ENCODE assay signal across 8 cellular contexts in the genomic region with DNA sequence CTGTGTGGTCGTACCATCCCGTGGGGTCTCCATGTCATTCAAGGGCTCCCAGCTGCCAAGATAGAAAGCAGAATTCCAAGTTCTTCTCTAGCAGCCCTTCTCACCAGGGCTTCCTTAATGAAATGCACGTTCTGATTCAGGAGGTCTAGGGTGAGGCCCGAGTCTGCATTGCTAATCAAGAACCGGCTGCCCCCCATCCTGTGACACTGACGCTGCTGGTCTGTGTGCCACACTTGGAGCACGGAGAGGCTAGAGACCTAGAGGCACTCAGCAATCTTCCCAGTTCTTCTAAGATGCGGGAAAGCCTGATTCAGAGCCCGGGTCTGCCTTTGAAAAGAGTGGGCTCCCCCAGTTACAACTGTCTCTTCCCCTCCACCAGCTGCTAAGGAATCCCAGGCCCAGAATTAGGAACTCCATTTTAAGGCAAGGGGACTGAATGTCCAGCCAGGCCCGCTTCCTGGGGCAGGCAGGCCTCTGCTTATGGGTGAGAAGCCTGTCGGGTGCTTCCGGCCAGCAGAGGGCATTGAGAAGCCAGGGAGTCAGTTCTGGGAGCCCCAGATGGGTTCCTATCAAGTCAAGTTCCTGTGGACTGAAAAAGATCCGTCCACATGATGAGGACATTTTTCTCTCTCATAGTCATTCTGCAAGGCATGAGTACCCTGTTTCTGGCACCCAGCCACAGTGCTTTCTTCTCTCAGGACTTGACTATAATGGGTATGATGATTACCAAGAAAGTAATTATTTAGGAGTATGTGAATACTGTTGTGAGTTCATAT.
DNase-seq lines count a peak whose midpoint lies in the region; ATAC-seq and TF ChIP-seq lines count a peak whose summit lies in the region.

No MANE protein-coding gene starts in this region.

- H3F3A ChIP-seq in GM23338 (replicated peaks; ENCODE audit: low read depth), result no peaks in the 10 kb centered on the region

- H3K9me3 ChIP-seq in A673 (ENCODE audit: low read depth, low read length, poor library complexity, severe bottlenecking) (no peaks in the 10 kb centered on the region), neuronal stem cell (replicated peaks in 1 of 2; ENCODE audit: control insufficient read depth in 2 of 2, insufficient read depth in 1 of 2, low read depth in 1 of 2, low read length in 2 of 2) (no peaks in the 10 kb centered on the region)

- H3K4me2 ChIP-seq in GM23338 (no peak overlapping the region), neuronal stem cell (ENCODE audit: insufficient read depth, low read length, poor library complexity, severe bottlenecking) (no peak overlapping the region)

- H2AK5ac ChIP-seq in neuronal stem cell (ENCODE audit: low read depth, low read length), result no peak overlapping the region

- H3K4me1 Mint-ChIP-seq in GM23338, result peaks cover 12% of the 10 kb centered on the region; the same call in 2 of the 3 replicates
- H3K4me1 Mint-ChIP-seq in stimulated activated naive CD8-positive, alpha-beta T cell treated with anti-CD3 and anti-CD28 coated beads, Interleukin-15, amount 100 ng/mL, for 72 hours, result peaks cover 11% of the 10 kb centered on the region

- DNase-seq in A673 (ENCODE audit: low spot score), result peak; percentile 47
- DNase-seq in GM23338 (ENCODE audit: low spot score), result peak; percentile 77
- DNase-seq in SHP77 (lab: John Stamatoyannopoulos, UW), result peak; percentile 29 to 54
- peak; percentile 92 for DNase-seq in fibroblast of pulmonary artery (ENCODE audit: low read depth)
- DNase-seq in neuronal stem cell (ENCODE audit: low spot score), result no peak
- DNase-seq in NCI-H1436 (lab: John Stamatoyannopoulos, UW), result no peak
- no peak for DNase-seq in stimulated activated naive CD8-positive, alpha-beta T cell treated with anti-CD3 and anti-CD28 coated beads, Interleukin-15, amount 100 ng/mL, for 72 hours

- POLR2A ChIA-PET in A673 (lab: Charles Lee; ENCODE audit: low non-redundant PET), result no interaction called here

- peaks cover 7% of the 10 kb centered on the region for H3K27me3 Mint-ChIP-seq in GM23338 (ENCODE audit: insufficient read depth, low read depth, poor library complexity)
- peaks cover 18% of the 10 kb centered on the region for H3K27me3 Mint-ChIP-seq in stimulated activated naive CD8-positive, alpha-beta T cell treated with anti-CD3 and anti-CD28 coated beads, Interleukin-15, amount 100 ng/mL, for 72 hours

- H4K20me1 ChIP-seq in GM23338 (replicated peaks; ENCODE audit: insufficient read depth), result no peaks in the 10 kb centered on the region; the same call in 1 of the 2 replicates

- H3K27ac ChIP-seq in A673 (ENCODE audit: low read depth, low read length, poor library complexity, severe bottlenecking), result no peak overlapping the region
- no peak overlapping the region for H3K27ac ChIP-seq in GM23338 (ENCODE audit: low read depth)
- no peak overlapping the region for H3K27ac ChIP-seq in neuronal stem cell (replicated peaks; ENCODE audit: low read length)

- H3K27ac Mint-ChIP-seq in GM23338, result no peak overlapping the region
- no peak overlapping the region for H3K27ac Mint-ChIP-seq in stimulated activated naive CD8-positive, alpha-beta T cell treated with anti-CD3 and anti-CD28 coated beads, Interleukin-15, amount 100 ng/mL, for 72 hours

- ATAC-seq in GM23338, result peak; percentile 96
- no peak for ATAC-seq in GM21367 (IDR thresholded peaks at IDR 0.05; ENCODE audit: unreplicated experiment)
- ATAC-seq in stimulated activated naive CD8-positive, alpha-beta T cell treated with anti-CD3 and anti-CD28 coated beads, Interleukin-15, amount 100 ng/mL, for 72 hours, result no peak

- H3K9ac ChIP-seq in neuronal stem cell (ENCODE audit: low read depth, low read length, poor library complexity), result no peak overlapping the region

- H2BK12ac ChIP-seq in neuronal stem cell (ENCODE audit: low read length), result no peak overlapping the region

- H2BK5ac ChIP-seq in neuronal stem cell (ENCODE audit: low read length), result no peak overlapping the region

- H2AFZ ChIP-seq in GM23338 (peak overlapping the region; percentile 74; the same call in 1 of the 2 replicates), neuronal stem cell (ENCODE audit: low read length) (peak overlapping the region; percentile 79)

- H4K8ac ChIP-seq in neuronal stem cell (ENCODE audit: low read depth, low read length), result no peak overlapping the region

- peaks cover 30% of the 10 kb centered on the region for H3K36me3 Mint-ChIP-seq in GM23338 (ENCODE audit: low read depth)

- H3K9me2 ChIP-seq in GM23338 (ENCODE audit: insufficient read depth), result 0 out of 2 replicates have a peak, but pooled peaks cover 6% of the 10 kb centered on the region

- CTCF ChIA-PET in A673 (lab: Charles Lee), result no interaction called here

- no peak overlapping the region for H3K18ac ChIP-seq in neuronal stem cell (ENCODE audit: low read length)

- H3K36me3 ChIP-seq in A673 (ENCODE audit: insufficient read depth, low read length, poor library complexity, severe bottlenecking) (peaks cover 27% of the 10 kb centered on the region), GM23338 (ENCODE audit: insufficient read depth) (no peaks in the 10 kb centered on the region; the same call in 1 of the 2 replicates), neuronal stem cell (replicated peaks in 1 of 2; ENCODE audit: control insufficient read depth in 2 of 2, insufficient read depth in 2 of 2, low read length in 2 of 2) (no peaks in the 10 kb centered on the region)

- H2BK120ac ChIP-seq in neuronal stem cell (ENCODE audit: low read depth, low read length), result no peak overlapping the region

- peaks cover 18% of the 10 kb centered on the region for H3K9me3 Mint-ChIP-seq in GM23338
- H3K9me3 Mint-ChIP-seq in stimulated activated naive CD8-positive, alpha-beta T cell treated with anti-CD3 and anti-CD28 coated beads, Interleukin-15, amount 100 ng/mL, for 72 hours, result no peaks in the 10 kb centered on the region

- intact Hi-C loops in A673 (cut with micrococcal nuclease; ENCODE audit: unreplicated experiment), result no loop called here

- H3K4me3 Mint-ChIP-seq in GM23338, result no peak overlapping the region
- H3K4me3 Mint-ChIP-seq in stimulated activated naive CD8-positive, alpha-beta T cell treated with anti-CD3 and anti-CD28 coated beads, Interleukin-15, amount 100 ng/mL, for 72 hours, result no peak overlapping the region

- no TSS peak for BruUV-seq in A673 (replicated peaks; lab: Mats Ljungman, UMichigan)

- H3K14ac ChIP-seq in neuronal stem cell (ENCODE audit: low read length), result no peak overlapping the region

- no peak overlapping the region for H3K4ac ChIP-seq in neuronal stem cell (ENCODE audit: low read length)

- H4K91ac ChIP-seq in neuronal stem cell (ENCODE audit: low read depth, low read length, poor library complexity), result no peak overlapping the region

- no peaks in the 10 kb centered on the region for H3K79me1 ChIP-seq in neuronal stem cell (ENCODE audit: low read depth, low read length)

- H3K27me3 ChIP-seq in A673 (replicated peaks; ENCODE audit: insufficient read depth, low read depth, low read length, poor library complexity) (no peaks in the 10 kb centered on the region), GM23338 (ENCODE audit: insufficient read depth) (no peaks in the 10 kb centered on the region), neuronal stem cell (ENCODE audit: control insufficient read depth in 3 of 3, insufficient read depth in 3 of 3, low read depth in 1 of 3, low read length in 3 of 3) (no peaks in the 10 kb centered on the region)

- TF ChIP-seq CTCF in A673 (conservative IDR thresholded peaks at IDR 0.05; ENCODE audit: low read depth, low read length) (peak; percentile 48), GM23338 (conservative IDR thresholded peaks at IDR 0.05; ENCODE audit: low read depth in 2 of 2) (peak; percentile 60 to 66), fibroblast of pulmonary artery (IDR thresholded peaks at IDR 0.05; ENCODE audit: low read length, missing control alignments) (peak; percentile 76)

- no peak overlapping the region for H3K4me3 ChIP-seq in A673 (ENCODE audit: low read depth, low read length, poor library complexity, severe bottlenecking)
- no peak overlapping the region for H3K4me3 ChIP-seq in GM23338
- no peak overlapping the region for H3K4me3 ChIP-seq in fibroblast of pulmonary artery (replicated peaks; ENCODE audit: low read depth, low read length)
- no peak overlapping the region for H3K4me3 ChIP-seq in neuronal stem cell (ENCODE audit: low read length in 2 of 2)

- no peaks in the 10 kb centered on the region for H3K4me1 ChIP-seq in A673 (ENCODE audit: insufficient read depth, low read length, poor library complexity, severe bottlenecking)
- no peaks in the 10 kb centered on the region for H3K4me1 ChIP-seq in GM23338 (ENCODE audit: insufficient read depth)
- no peaks in the 10 kb centered on the region for H3K4me1 ChIP-seq in neuronal stem cell (ENCODE audit: control insufficient read depth in 2 of 2, insufficient read depth in 1 of 2, low read depth in 1 of 2, low read length in 2 of 2)

- WGBS in neuronal stem cell (ENCODE audit: extremely low coverage in 2 of 2, insufficient read length in 2 of 2, insufficient replicate concordance in 1 of 2), 2 donors, result no CpG with 5 or more reads among the region's 13 CpGs

- H2BK15ac ChIP-seq in neuronal stem cell (ENCODE audit: low read length), result no peak overlapping the region

- no peak overlapping the region for H3K23ac ChIP-seq in neuronal stem cell (ENCODE audit: low read depth, low read length, poor library complexity)

- H3K79me2 ChIP-seq in GM23338 (replicated peaks; ENCODE audit: insufficient read depth), result no peaks in the 10 kb centered on the region

TF ChIP-seq in GM23338, 12 proteins besides CTCF, POLR2A, EP300 and RAD21:
- TF ChIP-seq EZH2 (IDR thresholded peaks at IDR 0.05; ENCODE audit: low read depth, unreplicated experiment), result no peak
- TF ChIP-seq POLR2AphosphoS5 (IDR thresholded peaks at IDR 0.05; ENCODE audit: low read depth), result no peak
- TF ChIP-seq ETS1 (IDR thresholded peaks at IDR 0.05), result no peak
- TF ChIP-seq STAT1 (IDR thresholded peaks at IDR 0.05; ENCODE audit: unreplicated experiment), result no peak
- TF ChIP-seq CREB1 (CRISPR knock-in tag; IDR thresholded peaks at IDR 0.05; ENCODE audit: low read depth), result no peak
- no peak for TF ChIP-seq EZH2phosphoT487 (IDR thresholded peaks at IDR 0.05; ENCODE audit: unreplicated experiment)
- no peak for TF ChIP-seq JUNB (IDR thresholded peaks at IDR 0.05; ENCODE audit: unreplicated experiment)
TF ChIP-seq in GM23338: peak in this region for 0.

Comparison
In these comparisons a context has a peak if more than half of its experiments do, and no peak if none do; other contexts are left out.
1. DNase-seq: peak in A673 (single experiment), GM23338 (single experiment), SHP77 (2 of 2) and fibroblast of pulmonary artery (single experiment); none in neuronal stem cell (single experiment), NCI-H1436 (single experiment) and stimulated activated naive CD8-positive, alpha-beta T cell treated with anti-CD3 and anti-CD28 coated beads, Interleukin-15, amount 100 ng/mL, for 72 hours (0 of 2).
2. Peak in every context shown above with its lines, with median percentiles within 50 percentile points of each other: CTCF ChIP-seq.